Comparison of ENCODE assay signal across 15 cellular contexts in the genomic region with DNA sequence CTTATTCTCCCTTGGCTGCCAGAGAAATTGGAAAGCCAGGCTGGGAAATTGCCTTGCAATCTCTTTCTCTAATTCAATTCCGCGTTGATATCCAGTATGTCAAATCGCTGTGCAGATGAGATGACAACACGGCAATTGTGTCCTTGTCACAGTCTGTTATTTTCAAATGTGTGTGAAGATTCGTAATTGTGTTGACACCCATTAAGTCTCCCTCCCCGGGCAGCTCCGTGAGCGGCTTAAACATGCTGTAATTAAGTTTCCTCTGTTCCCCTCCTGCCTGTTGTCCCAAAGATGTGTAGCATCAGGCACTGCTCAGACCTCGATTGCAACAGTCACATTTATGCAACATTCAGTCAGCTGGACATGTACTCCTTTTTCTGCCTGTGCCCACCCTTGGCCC.
DNase-seq lines count a peak whose midpoint lies in the region; ATAC-seq and TF ChIP-seq lines count a peak whose summit lies in the region.
"Had no signal": no experiment of that assay in that cellular context is flagged by ENCODE, and none has a peak within 500 bp of the region (broad histone marks: within the 10 kb centered on the region; RNA-seq: fewer than 3 reads in every experiment).

No MANE protein-coding gene starts in this region.

- no peaks in the 10 kb centered on the region for H3K27me3 ChIP-seq in right atrium auricular region
- H3K27me3 ChIP-seq in left ventricle myocardium inferior (ENCODE audit: low read depth): no peaks in the 10 kb centered on the region
- H3K27me3 ChIP-seq: tibial nerve had no signal

- DNase-seq in right atrium auricular region (ENCODE audit: low spot score) (peak; percentile 68), left ventricle myocardium inferior (no peak), NCI-H2227 treated with DMSO at 0.1 percent for 48 hours (lab: John Stamatoyannopoulos, UW) (peak; percentile 47), fibroblast of gingiva (ENCODE audit: low read depth) (peak; percentile 13), GM10266 (ENCODE audit: extremely low spot score) (no peak)
- no peak for DNase-seq in stimulated activated naive CD4-positive, alpha-beta T cell (lab: John Stamatoyannopoulos, UW)
- DNase-seq: effector CD4-positive, alpha-beta T cell; kidney glomerular epithelial cell; NCI-H774; posterior cingulate gyrus; stimulated activated naive CD8-positive, alpha-beta T cell treated with anti-CD3 and anti-CD28 coated beads, Interleukin-15, Interleukin-2, amounts not matched to agents 100 U/mL and 50 U/mL, for 24 hours had no signal

- intact Hi-C loops in left ventricle myocardium inferior (cut with micrococcal nuclease): no loop called here

- H3K4me1 ChIP-seq in right atrium auricular region (no peaks in the 10 kb centered on the region), left ventricle myocardium inferior (no peaks in the 10 kb centered on the region)
- H3K4me1 ChIP-seq: tibial nerve had no signal

- H3K4me3 ChIP-seq in right atrium auricular region: no peak overlapping the region
- no peak overlapping the region for H3K4me3 ChIP-seq in left ventricle myocardium inferior
- H3K4me3 ChIP-seq: skin epidermis, tibial nerve had no signal

- H3K36me3 ChIP-seq in right atrium auricular region (no peaks in the 10 kb centered on the region), left ventricle myocardium inferior (no peaks in the 10 kb centered on the region)
- H3K36me3 ChIP-seq: tibial nerve had no signal

- ATAC-seq in HG02884 (IDR thresholded peaks at IDR 0.05; ENCODE audit: unreplicated experiment): no peak
- ATAC-seq: activated naive CD4-positive, alpha-beta T cell treated with anti-CD3 and anti-CD28 coated beads, Interleukin-2, amount 50 U/mL, for 72 hours; stimulated activated naive CD8-positive, alpha-beta T cell treated with anti-CD3 and anti-CD28 coated beads, Interleukin-15, Interleukin-2, amounts not matched to agents 100 U/mL and 50 U/mL, for 24 hours had no signal

- no peak overlapping the region for H3K27ac ChIP-seq in right atrium auricular region
- H3K27ac ChIP-seq in left ventricle myocardium inferior (replicated peaks): no peak overlapping the region
- H3K27ac ChIP-seq: tibial nerve had no signal

- H3K9me3 ChIP-seq in right atrium auricular region (peaks cover 0 to 3% of the 10 kb centered on the region in 2 donors), left ventricle myocardium inferior (replicated peaks) (peaks cover 4% of the 10 kb centered on the region)

- TF ChIP-seq CTCF in right atrium auricular region (IDR thresholded peaks at IDR 0.05): no peak
- no peak for TF ChIP-seq CTCF in left ventricle myocardium inferior (IDR thresholded peaks at IDR 0.05; ENCODE audit: borderline replicate concordance)
- TF ChIP-seq CTCF in GM10266 (IDR thresholded peaks at IDR 0.05; ENCODE audit: control insufficient read depth, insufficient read depth, low read depth, missing control alignments): no peak

Comparison
In these comparisons a context has a peak if more than half of its experiments do, and no peak if none do; other contexts are left out.
1. DNase-seq: peak in right atrium auricular region (single experiment), NCI-H2227 treated with DMSO at 0.1 percent for 48 hours (single experiment) and fibroblast of gingiva (single experiment); none in left ventricle myocardium inferior (single experiment), GM10266 (single experiment) and stimulated activated naive CD4-positive, alpha-beta T cell (0 of 6).